Comparison of ENCODE assay signal across 1 cellular context in the genomic region with DNA sequence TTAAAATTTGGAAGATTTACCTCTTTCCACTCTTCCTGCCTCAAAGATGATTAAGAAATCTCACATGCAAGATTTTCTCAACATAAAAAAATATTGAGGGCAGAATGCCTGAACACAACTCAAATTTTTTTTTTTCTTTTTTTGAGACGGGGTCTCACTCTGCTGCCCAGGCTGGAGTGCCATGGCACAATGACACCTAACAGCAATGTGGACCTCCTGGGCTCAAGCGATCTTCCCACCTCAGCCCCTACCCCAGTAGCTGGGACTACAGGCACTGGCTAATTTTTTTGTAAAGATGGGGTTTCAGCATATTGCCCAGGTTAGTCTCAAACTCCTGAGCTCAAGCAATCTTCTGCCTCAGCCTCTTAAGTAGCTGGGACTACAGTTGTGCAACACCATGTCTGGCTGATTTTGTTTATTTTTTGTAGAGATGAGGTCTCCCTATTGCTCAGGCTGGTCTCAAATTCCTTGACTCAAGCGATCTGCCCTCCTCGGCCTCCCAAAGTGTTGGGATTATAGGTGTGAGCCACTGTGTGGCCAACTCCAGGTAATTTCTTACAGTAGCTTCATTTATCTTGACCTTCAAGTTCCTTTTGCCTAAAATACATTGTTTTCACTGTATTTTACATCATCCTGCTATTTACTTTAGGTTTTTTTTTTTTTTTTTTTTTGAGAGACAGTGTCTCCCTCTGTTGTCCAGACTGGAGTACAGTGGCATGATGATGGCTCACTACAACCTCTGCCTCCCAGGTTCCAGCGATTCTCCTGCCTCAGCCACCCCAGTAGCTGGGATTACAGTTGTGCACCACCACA.
TF ChIP-seq lines count a peak whose summit lies in the region.

No MANE protein-coding gene starts in this region.

TF ChIP-seq in HEK293, 187 proteins besides CTCF, POLR2A, EP300 and RAD21 (continued from another document):
- TF ChIP-seq, protein P1, sequence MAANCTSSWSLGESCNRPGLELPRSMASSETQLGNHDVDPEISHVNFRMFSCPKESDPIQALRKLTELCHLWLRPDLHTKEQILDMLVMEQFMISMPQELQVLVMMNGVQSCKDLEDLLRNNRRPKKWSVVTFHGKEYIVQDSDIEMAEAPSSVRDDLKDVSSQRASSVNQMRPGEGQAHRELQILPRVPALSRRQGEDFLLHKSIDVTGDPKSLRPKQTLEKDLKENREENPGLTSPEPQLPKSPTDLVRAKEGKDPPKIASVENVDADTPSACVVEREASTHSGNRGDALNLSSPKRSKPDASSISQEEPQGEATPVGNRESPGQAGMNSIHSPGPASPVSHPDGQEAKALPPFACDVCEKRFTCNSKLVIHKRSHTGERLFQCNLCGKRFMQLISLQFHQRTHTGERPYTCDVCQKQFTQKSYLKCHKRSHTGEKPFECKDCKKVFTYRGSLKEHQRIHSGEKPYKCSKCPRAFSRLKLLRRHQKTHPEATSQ (tag by site-specific recombination; IDR thresholded peaks at IDR 0.05) = no peak
- TF ChIP-seq ZNF341 (tag by site-specific recombination; IDR thresholded peaks at IDR 0.05; ENCODE audit: low read depth) (no peak), ZNF510 (tag by site-specific recombination; IDR thresholded peaks at IDR 0.05; ENCODE audit: insufficient replicate concordance) (no peak), ZBTB17 (tag by site-specific recombination; IDR thresholded peaks at IDR 0.05) (peak; percentile 81), IKZF3 (tag by site-specific recombination; IDR thresholded peaks at IDR 0.05) (no peak), GLI2 (tag by site-specific recombination; IDR thresholded peaks at IDR 0.05; ENCODE audit: borderline replicate concordance, low read depth) (no peak), ZNF10 (tag by site-specific recombination; IDR thresholded peaks at IDR 0.05) (no peak), ZNF391 (tag by site-specific recombination; IDR thresholded peaks at IDR 0.05; ENCODE audit: borderline replicate concordance, low read depth) (no peak), ZNF596 (tag by site-specific recombination; IDR thresholded peaks at IDR 0.05) (no peak), ZEB2 (tag by site-specific recombination; IDR thresholded peaks at IDR 0.05) (peak; percentile 85), ZNF157 (tag by site-specific recombination; IDR thresholded peaks at IDR 0.05) (no peak), ZNF48 (tag by site-specific recombination; IDR thresholded peaks at IDR 0.05) (no peak), ZIC2 (tag by site-specific recombination; IDR thresholded peaks at IDR 0.05) (no peak), OVOL3 (tag by site-specific recombination; IDR thresholded peaks at IDR 0.05) (no peak), ZNF600 (tag by site-specific recombination; IDR thresholded peaks at IDR 0.05) (peak; percentile 95), ZNF324 (tag by site-specific recombination; IDR thresholded peaks at IDR 0.05) (peak; percentile 48; the same call in 1 of the 2 replicates), ZNF501 (tag by site-specific recombination; IDR thresholded peaks at IDR 0.05) (no peak), ZNF155 (tag by site-specific recombination; IDR thresholded peaks at IDR 0.05) (no peak), KLF7 (tag by site-specific recombination; IDR thresholded peaks at IDR 0.05; ENCODE audit: borderline replicate concordance) (no peak), GFI1B (tag by site-specific recombination; IDR thresholded peaks at IDR 0.05) (no peak), ZNF626 (tag by site-specific recombination; IDR thresholded peaks at IDR 0.05) (no peak), ZNF121 (tag by site-specific recombination; IDR thresholded peaks at IDR 0.05) (peak; percentile 94), ZNF561 (tag by site-specific recombination; IDR thresholded peaks at IDR 0.05; ENCODE audit: borderline replicate concordance) (0 out of 2 replicates have a peak, but pooled peaks have one; percentile 17), ZNF830 (tag by site-specific recombination; IDR thresholded peaks at IDR 0.05; ENCODE audit: low read depth) (no peak), ZNF146 (tag by site-specific recombination; IDR thresholded peaks at IDR 0.05) (no peak), ZNF24 (tag by site-specific recombination; IDR thresholded peaks at IDR 0.05) (no peak)
- TF ChIP-seq, protein P2, sequence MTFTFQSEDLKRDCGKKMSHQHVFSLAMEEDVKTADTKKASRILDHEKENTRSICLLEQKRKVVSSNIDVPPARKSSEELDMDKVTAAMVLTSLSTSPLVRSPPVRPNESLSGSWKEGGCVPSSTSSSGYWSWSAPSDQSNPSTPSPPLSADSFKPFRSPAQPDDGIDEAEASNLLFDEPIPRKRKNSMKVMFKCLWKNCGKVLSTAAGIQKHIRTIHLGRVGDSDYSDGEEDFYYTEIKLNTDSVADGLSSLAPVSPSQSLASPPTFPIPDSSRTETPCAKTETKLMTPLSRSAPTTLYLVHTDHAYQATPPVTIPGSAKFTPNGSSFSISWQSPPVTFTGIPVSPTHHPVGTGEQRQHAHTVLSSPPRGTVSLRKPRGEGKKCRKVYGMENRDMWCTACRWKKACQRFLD (tag by site-specific recombination; IDR thresholded peaks at IDR 0.05) = no peak
- TF ChIP-seq, protein P3, sequence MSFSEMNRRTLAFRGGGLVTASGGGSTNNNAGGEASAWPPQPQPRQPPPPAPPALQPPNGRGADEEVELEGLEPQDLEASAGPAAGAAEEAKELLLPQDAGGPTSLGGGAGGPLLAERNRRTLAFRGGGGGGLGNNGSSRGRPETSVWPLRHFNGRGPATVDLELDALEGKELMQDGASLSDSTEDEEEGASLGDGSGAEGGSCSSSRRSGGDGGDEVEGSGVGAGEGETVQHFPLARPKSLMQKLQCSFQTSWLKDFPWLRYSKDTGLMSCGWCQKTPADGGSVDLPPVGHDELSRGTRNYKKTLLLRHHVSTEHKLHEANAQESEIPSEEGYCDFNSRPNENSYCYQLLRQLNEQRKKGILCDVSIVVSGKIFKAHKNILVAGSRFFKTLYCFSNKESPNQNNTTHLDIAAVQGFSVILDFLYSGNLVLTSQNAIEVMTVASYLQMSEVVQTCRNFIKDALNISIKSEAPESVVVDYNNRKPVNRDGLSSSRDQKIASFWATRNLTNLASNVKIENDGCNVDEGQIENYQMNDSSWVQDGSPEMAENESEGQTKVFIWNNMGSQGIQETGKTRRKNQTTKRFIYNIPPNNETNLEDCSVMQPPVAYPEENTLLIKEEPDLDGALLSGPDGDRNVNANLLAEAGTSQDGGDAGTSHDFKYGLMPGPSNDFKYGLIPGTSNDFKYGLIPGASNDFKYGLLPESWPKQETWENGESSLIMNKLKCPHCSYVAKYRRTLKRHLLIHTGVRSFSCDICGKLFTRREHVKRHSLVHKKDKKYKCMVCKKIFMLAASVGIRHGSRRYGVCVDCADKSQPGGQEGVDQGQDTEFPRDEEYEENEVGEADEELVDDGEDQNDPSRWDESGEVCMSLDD (tag by site-specific recombination; IDR thresholded peaks at IDR 0.05) = no peak
- TF ChIP-seq, protein P4, sequence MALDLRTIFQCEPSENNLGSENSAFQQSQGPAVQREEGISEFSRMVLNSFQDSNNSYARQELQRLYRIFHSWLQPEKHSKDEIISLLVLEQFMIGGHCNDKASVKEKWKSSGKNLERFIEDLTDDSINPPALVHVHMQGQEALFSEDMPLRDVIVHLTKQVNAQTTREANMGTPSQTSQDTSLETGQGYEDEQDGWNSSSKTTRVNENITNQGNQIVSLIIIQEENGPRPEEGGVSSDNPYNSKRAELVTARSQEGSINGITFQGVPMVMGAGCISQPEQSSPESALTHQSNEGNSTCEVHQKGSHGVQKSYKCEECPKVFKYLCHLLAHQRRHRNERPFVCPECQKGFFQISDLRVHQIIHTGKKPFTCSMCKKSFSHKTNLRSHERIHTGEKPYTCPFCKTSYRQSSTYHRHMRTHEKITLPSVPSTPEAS (tag by site-specific recombination; IDR thresholded peaks at IDR 0.05) = no peak
- TF ChIP-seq, protein P5, sequence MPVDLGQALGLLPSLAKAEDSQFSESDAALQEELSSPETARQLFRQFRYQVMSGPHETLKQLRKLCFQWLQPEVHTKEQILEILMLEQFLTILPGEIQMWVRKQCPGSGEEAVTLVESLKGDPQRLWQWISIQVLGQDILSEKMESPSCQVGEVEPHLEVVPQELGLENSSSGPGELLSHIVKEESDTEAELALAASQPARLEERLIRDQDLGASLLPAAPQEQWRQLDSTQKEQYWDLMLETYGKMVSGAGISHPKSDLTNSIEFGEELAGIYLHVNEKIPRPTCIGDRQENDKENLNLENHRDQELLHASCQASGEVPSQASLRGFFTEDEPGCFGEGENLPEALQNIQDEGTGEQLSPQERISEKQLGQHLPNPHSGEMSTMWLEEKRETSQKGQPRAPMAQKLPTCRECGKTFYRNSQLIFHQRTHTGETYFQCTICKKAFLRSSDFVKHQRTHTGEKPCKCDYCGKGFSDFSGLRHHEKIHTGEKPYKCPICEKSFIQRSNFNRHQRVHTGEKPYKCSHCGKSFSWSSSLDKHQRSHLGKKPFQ (tag by site-specific recombination; IDR thresholded peaks at IDR 0.05) = no peak
TF ChIP-seq in HEK293: peak in this region for 19.
